1 cellular context compared by ENCODE assay signal in the genomic region with DNA sequence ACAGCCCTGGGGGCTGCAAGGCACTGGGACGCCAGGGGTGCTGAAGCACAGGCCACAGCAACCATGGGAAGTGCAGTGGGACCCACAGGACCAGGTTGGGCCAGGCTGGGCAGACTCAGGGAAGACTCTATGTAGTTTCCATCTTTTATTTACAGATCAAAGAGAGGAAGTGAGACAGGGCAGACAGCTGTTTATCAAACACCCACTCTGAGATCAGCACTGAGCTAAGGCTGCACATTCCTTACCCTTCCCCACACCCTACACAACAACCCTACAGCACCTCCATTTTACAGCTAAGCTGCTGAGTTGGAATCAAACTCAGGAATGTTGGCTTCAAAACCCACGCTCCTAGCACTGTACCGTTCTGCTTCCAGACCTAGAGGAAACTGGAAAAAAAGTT.
TF ChIP-seq lines count a peak whose summit lies in the region.

No MANE protein-coding gene starts in this region.

TF ChIP-seq in K562, 482 proteins besides CTCF, POLR2A, EP300 and RAD21:
- TF ChIP-seq MCM2 (IDR thresholded peaks at IDR 0.05; ENCODE audit: low read depth) (no peak), SPI1 (IDR thresholded peaks at IDR 0.05; ENCODE audit: borderline replicate concordance, low read depth, low read length) (peak; percentile 31; the same call in 1 of the 2 replicates), ZFPM2 (CRISPR knock-in tag; IDR thresholded peaks at IDR 0.05) (no peak)
